ENCODE assay signal across 1 cellular context in the genomic region with DNA sequence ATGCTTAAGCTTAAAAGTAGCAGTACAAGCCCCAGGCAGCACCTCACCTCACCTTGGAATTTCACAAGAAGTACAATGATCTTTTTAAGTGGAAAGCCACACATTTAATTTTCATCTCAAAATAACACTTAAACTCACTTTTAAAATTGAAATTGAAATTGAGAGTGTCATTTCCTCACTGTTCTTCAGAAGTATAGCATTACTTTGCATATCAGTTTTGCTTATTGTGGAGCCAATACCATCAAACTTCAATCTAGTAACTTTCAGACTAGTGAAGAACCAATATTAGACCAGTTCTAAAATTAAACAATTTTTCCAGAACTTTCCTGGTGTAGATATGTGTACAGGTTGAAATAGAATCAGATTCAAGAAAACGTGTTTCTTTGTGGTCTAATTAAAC.
TF ChIP-seq lines count a peak whose summit lies in the region.

No MANE protein-coding gene starts in this region.

TF ChIP-seq in GM23338, 12 proteins besides CTCF, POLR2A, EP300 and RAD21:
- TF ChIP-seq, protein P1, sequence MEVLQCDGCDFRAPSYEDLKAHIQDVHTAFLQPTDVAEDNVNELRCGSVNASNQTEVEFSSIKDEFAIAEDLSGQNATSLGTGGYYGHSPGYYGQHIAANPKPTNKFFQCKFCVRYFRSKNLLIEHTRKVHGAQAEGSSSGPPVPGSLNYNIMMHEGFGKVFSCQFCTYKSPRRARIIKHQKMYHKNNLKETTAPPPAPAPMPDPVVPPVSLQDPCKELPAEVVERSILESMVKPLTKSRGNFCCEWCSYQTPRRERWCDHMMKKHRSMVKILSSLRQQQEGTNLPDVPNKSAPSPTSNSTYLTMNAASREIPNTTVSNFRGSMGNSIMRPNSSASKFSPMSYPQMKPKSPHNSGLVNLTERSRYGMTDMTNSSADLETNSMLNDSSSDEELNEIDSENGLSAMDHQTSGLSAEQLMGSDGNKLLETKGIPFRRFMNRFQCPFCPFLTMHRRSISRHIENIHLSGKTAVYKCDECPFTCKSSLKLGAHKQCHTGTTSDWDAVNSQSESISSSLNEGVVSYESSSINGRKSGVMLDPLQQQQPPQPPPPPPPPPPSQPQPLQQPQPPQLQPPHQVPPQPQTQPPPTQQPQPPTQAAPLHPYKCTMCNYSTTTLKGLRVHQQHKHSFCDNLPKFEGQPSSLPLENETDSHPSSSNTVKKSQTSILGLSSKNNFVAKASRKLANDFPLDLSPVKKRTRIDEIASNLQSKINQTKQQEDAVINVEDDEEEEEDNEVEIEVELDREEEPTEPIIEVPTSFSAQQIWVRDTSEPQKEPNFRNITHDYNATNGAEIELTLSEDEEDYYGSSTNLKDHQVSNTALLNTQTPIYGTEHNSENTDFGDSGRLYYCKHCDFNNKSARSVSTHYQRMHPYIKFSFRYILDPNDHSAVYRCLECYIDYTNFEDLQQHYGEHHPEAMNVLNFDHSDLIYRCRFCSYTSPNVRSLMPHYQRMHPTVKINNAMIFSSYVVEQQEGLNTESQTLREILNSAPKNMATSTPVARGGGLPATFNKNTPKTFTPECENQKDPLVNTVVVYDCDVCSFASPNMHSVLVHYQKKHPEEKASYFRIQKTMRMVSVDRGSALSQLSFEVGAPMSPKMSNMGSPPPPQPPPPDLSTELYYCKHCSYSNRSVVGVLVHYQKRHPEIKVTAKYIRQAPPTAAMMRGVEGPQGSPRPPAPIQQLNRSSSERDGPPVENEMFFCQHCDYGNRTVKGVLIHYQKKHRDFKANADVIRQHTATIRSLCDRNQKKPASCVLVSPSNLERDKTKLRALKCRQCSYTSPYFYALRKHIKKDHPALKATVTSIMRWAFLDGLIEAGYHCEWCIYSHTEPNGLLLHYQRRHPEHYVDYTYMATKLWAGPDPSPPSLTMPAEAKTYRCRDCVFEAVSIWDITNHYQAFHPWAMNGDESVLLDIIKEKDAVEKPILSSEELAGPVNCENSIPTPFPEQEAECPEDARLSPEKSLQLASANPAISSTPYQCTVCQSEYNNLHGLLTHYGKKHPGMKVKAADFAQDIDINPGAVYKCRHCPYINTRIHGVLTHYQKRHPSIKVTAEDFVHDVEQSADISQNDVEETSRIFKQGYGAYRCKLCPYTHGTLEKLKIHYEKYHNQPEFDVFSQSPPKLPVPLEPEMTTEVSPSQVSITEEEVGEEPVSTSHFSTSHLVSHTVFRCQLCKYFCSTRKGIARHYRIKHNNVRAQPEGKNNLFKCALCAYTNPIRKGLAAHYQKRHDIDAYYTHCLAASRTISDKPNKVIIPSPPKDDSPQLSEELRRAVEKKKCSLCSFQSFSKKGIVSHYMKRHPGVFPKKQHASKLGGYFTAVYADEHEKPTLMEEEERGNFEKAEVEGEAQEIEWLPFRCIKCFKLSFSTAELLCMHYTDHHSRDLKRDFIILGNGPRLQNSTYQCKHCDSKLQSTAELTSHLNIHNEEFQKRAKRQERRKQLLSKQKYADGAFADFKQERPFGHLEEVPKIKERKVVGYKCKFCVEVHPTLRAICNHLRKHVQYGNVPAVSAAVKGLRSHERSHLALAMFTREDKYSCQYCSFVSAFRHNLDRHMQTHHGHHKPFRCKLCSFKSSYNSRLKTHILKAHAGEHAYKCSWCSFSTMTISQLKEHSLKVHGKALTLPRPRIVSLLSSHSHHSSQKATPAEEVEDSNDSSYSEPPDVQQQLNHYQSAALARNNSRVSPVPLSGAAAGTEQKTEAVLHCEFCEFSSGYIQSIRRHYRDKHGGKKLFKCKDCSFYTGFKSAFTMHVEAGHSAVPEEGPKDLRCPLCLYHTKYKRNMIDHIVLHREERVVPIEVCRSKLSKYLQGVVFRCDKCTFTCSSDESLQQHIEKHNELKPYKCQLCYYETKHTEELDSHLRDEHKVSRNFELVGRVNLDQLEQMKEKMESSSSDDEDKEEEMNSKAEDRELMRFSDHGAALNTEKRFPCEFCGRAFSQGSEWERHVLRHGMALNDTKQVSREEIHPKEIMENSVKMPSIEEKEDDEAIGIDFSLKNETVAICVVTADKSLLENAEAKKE (CRISPR knock-in tag; IDR thresholded peaks at IDR 0.05) = no peak
- no peak for TF ChIP-seq EZH2 (IDR thresholded peaks at IDR 0.05; ENCODE audit: low read depth, unreplicated experiment)
- no peak for TF ChIP-seq POLR2AphosphoS5 (IDR thresholded peaks at IDR 0.05; ENCODE audit: low read depth)
- TF ChIP-seq STAT1 (IDR thresholded peaks at IDR 0.05; ENCODE audit: unreplicated experiment) = no peak
- TF ChIP-seq, protein P2, sequence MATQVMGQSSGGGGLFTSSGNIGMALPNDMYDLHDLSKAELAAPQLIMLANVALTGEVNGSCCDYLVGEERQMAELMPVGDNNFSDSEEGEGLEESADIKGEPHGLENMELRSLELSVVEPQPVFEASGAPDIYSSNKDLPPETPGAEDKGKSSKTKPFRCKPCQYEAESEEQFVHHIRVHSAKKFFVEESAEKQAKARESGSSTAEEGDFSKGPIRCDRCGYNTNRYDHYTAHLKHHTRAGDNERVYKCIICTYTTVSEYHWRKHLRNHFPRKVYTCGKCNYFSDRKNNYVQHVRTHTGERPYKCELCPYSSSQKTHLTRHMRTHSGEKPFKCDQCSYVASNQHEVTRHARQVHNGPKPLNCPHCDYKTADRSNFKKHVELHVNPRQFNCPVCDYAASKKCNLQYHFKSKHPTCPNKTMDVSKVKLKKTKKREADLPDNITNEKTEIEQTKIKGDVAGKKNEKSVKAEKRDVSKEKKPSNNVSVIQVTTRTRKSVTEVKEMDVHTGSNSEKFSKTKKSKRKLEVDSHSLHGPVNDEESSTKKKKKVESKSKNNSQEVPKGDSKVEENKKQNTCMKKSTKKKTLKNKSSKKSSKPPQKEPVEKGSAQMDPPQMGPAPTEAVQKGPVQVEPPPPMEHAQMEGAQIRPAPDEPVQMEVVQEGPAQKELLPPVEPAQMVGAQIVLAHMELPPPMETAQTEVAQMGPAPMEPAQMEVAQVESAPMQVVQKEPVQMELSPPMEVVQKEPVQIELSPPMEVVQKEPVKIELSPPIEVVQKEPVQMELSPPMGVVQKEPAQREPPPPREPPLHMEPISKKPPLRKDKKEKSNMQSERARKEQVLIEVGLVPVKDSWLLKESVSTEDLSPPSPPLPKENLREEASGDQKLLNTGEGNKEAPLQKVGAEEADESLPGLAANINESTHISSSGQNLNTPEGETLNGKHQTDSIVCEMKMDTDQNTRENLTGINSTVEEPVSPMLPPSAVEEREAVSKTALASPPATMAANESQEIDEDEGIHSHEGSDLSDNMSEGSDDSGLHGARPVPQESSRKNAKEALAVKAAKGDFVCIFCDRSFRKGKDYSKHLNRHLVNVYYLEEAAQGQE (IDR thresholded peaks at IDR 0.05; ENCODE audit: unreplicated experiment) = no peak
- TF ChIP-seq NANOG (IDR thresholded peaks at IDR 0.05; ENCODE audit: borderline replicate concordance) = no peak
- no peak for TF ChIP-seq JUNB (IDR thresholded peaks at IDR 0.05; ENCODE audit: unreplicated experiment)
- TF ChIP-seq, protein P3, sequence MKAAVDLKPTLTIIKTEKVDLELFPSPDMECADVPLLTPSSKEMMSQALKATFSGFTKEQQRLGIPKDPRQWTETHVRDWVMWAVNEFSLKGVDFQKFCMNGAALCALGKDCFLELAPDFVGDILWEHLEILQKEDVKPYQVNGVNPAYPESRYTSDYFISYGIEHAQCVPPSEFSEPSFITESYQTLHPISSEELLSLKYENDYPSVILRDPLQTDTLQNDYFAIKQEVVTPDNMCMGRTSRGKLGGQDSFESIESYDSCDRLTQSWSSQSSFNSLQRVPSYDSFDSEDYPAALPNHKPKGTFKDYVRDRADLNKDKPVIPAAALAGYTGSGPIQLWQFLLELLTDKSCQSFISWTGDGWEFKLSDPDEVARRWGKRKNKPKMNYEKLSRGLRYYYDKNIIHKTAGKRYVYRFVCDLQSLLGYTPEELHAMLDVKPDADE (IDR thresholded peaks at IDR 0.05) = no peak
- TF ChIP-seq ZNF114 (CRISPR knock-in tag; IDR thresholded peaks at IDR 0.05) = no peak
- no peak for TF ChIP-seq EZH2phosphoT487 (IDR thresholded peaks at IDR 0.05; ENCODE audit: unreplicated experiment)
- no peak for TF ChIP-seq ZNF331 (CRISPR knock-in tag; IDR thresholded peaks at IDR 0.05; ENCODE audit: low read depth)
- TF ChIP-seq CREB1 (CRISPR knock-in tag; IDR thresholded peaks at IDR 0.05; ENCODE audit: low read depth) = no peak
